Comparison of ENCODE assay signal across 9 cellular contexts in the genomic region with DNA sequence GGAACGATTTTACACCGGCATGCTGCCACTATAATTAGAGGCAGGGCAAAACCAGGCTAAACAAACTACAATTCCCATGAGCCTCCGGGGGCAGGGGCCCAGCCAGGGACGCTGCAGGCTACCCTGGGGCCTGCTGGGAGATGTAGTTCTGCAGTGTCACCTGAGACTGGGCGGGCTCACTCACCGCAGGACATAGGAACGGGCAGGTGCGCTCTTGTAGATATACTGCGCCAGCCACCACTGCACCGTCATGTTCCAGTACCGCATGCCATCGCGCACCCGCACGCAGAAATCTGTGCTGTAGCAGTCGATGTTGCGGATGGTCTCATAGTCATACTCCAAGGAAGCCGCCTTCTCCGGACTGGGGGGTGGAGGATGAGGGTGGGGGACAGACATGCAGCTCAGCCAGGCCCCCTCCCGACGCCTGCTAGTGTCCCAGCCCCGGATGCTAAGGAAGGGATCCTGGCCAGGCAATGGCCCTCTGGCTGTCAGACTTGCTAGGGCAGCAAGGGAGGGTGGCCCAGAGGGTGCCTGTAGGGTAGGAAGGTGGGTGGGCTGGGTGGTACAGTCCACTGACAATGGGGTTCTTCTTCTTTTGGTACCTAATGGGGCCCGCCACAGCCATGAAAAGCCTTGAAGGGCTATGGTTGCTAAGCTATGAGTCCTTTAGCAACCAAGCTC. TPM values are rescaled to one million over a fixed set of nuclear protein-coding genes. Genes with fewer than 3 reads are reported as not detected.
DNase-seq lines count a peak whose midpoint lies in the region; ATAC-seq, FAIRE-seq and TF ChIP-seq lines count a peak whose summit lies in the region.
"Had no signal": no experiment of that assay in that cellular context is flagged by ENCODE, and none has a peak within 500 bp of the region (broad histone marks: within the 10 kb centered on the region; RNA-seq: fewer than 3 reads in every experiment).

No MANE protein-coding gene starts in this region.

- TF ChIP-seq POLR2A in A549 (IDR thresholded peaks at IDR 0.05; ENCODE audit: low read length): no peak

- H3K4me3 Mint-ChIP-seq in activated B cell treated with CpG ODN at 0.5 μM for 24 hours: no peak overlapping the region

- no peak overlapping the region for H3K27ac Mint-ChIP-seq in activated B cell treated with CpG ODN at 0.5 μM for 24 hours

- TF ChIP-seq EP300 in A549 (IDR thresholded peaks at IDR 0.05): no peak

- no peaks in the 10 kb centered on the region for H3K27me3 Mint-ChIP-seq in activated B cell treated with CpG ODN at 0.5 μM for 24 hours

- in situ Hi-C loops in GM23248 (cut with MboI): no loop called here

- peaks cover 16% of the 10 kb centered on the region; the same call in 1 of the 2 replicates for H3K36me3 ChIP-seq in GM23248 (ENCODE audit: low read depth)
- H3K36me3 ChIP-seq in kidney (ENCODE audit: control insufficient read depth in 1 of 2, insufficient read depth in 2 of 2, low read length in 2 of 2): no peaks in the 10 kb centered on the region

- H3K79me2 ChIP-seq in GM23248 (ENCODE audit: insufficient read depth): no peaks in the 10 kb centered on the region

- H3K4me1 ChIP-seq in A549 (no peaks in the 10 kb centered on the region), GM23248 (ENCODE audit: insufficient read depth) (no peaks in the 10 kb centered on the region), kidney (ENCODE audit: control insufficient read depth in 1 of 2, insufficient read depth in 1 of 2, low read depth in 1 of 2, low read length in 2 of 2) (peaks cover 0 to 4% of the 10 kb centered on the region in 2 donors)

- no peaks in the 10 kb centered on the region for H3K27me3 ChIP-seq in GM23248 (replicated peaks; ENCODE audit: insufficient read depth)

- H3K4me2 ChIP-seq in A549: no peak overlapping the region
- H3K4me2 ChIP-seq in GM23248 (ENCODE audit: unreplicated experiment): no peak overlapping the region

- no peak for DNase-seq in A549 (ENCODE audit: low read depth in 1 of 2, low spot score in 1 of 2)
- DNase-seq in GM23248: peak; percentile 30
- no peak for DNase-seq in activated B cell treated with CpG ODN at 0.5 μM for 24 hours
- DNase-seq in kidney: peak; percentile 78
- no peak for DNase-seq in SKM-1 (lab: John Stamatoyannopoulos, UW; ENCODE audit: unreplicated experiment)
- DNase-seq in NCI-H524 treated with DMSO at 0.1 percent for 48 hours (lab: John Stamatoyannopoulos, UW): no peak
- no peak for DNase-seq in medulla oblongata (ENCODE audit: extremely low spot score)

- 83% methylated on average over 23 of the region's 23 CpGs for WGBS in A549 (ENCODE audit: missing lambda C conversion rate)
- WGBS in GM23248 (ENCODE audit: low coverage in 1 of 2, low lambda C conversion rate in 2 of 2, missing lambda C conversion rate in 2 of 2), 2 experiments: 78 to 82% methylated on average over 22 to 23 of the region's 23 CpGs

- H3K9me3 Mint-ChIP-seq in activated B cell treated with CpG ODN at 0.5 μM for 24 hours: no peaks in the 10 kb centered on the region

- no peak overlapping the region for H3K4me3 ChIP-seq in A549
- no peak overlapping the region for H3K4me3 ChIP-seq in GM23248
- no peak overlapping the region for H3K4me3 ChIP-seq in kidney (ENCODE audit: low read length in 2 of 2)

- TF ChIP-seq CTCF in A549 (IDR thresholded peaks at IDR 0.05) (no peak), activated B cell treated with CpG ODN at 0.5 μM for 24 hours (IDR thresholded peaks at IDR 0.05) (no peak), kidney (IDR thresholded peaks at IDR 0.05; ENCODE audit: borderline replicate concordance, extremely low read depth, insufficient read depth) (no peak)

- H3K36me3 Mint-ChIP-seq in activated B cell treated with CpG ODN at 0.5 μM for 24 hours (ENCODE audit: low read depth): peaks cover 13% of the 10 kb centered on the region

- TF ChIP-seq RAD21 in A549 (conservative IDR thresholded peaks at IDR 0.05 in 1 of 2, IDR thresholded peaks at IDR 0.05 in 1 of 2): no peak

- intact Hi-C loops in activated B cell treated with CpG ODN at 0.5 μM for 24 hours (cut with micrococcal nuclease) (no loop called here), kidney (cut with DNase I) (loop anchor here (10.0 kb wide), 1 partner anchor 56 kb away; no protein-coding TSS in a partner anchor)

- no peak overlapping the region for H2AFZ ChIP-seq in GM23248

- CTCF ChIA-PET in A549 (lab: Yijun Ruan, JAX): interaction anchor here (0.7 to 17.2 kb wide), 7 partner anchors 7 to 212 kb away, joined by 3 to 295 read pairs (median 4); a partner anchor contains a TSS
- CTCF ChIA-PET in activated B cell treated with CpG ODN at 0.5 μM for 24 hours (lab: Charles Lee): no interaction called here

- ATAC-seq in A549: peak; percentile 67 to 79
- peak; percentile 94 for ATAC-seq in activated B cell treated with CpG ODN at 0.5 μM for 24 hours (ENCODE audit: low read depth)
- ATAC-seq in HG03135 (IDR thresholded peaks at IDR 0.05; ENCODE audit: unreplicated experiment): no peak

- no peaks in the 10 kb centered on the region for H4K20me1 ChIP-seq in GM23248 (ENCODE audit: insufficient read depth)

- no peaks in the 10 kb centered on the region for H3K9me2 ChIP-seq in GM23248 (ENCODE audit: insufficient read depth)

- POLR2A ChIA-PET in A549 (lab: Yijun Ruan, JAX) (interaction anchor here (3.3 kb wide), 1 partner anchor 11 kb away, joined by 19 read pairs; a partner anchor contains a TSS), activated B cell treated with CpG ODN at 0.5 μM for 24 hours (lab: Charles Lee) (no interaction called here)

- no peaks in the 10 kb centered on the region for H3K9me3 ChIP-seq in A549
- no peaks in the 10 kb centered on the region for H3K9me3 ChIP-seq in GM23248 (ENCODE audit: low read depth)
- no peaks in the 10 kb centered on the region for H3K9me3 ChIP-seq in kidney (ENCODE audit: control insufficient read depth in 1 of 2, low read length in 2 of 2)

- FAIRE-seq in A549 (lab: Jason Lieb, UNC): no peak
- FAIRE-seq in kidney (lab: Jason Lieb, UNC): no peak

- H3K27ac ChIP-seq in A549 (no peak overlapping the region), GM23248 (no peak overlapping the region), kidney (ENCODE audit: low read depth in 2 of 2, low read length in 2 of 2) (no peak overlapping the region)

- no peaks in the 10 kb centered on the region; the same call in 1 of the 2 replicates for H3F3A ChIP-seq in GM23248 (ENCODE audit: insufficient read depth)

- peaks cover 4% of the 10 kb centered on the region for H3K4me1 Mint-ChIP-seq in activated B cell treated with CpG ODN at 0.5 μM for 24 hours

- H3K9ac ChIP-seq in GM23248 (no peak overlapping the region), kidney (ENCODE audit: low read length in 2 of 2) (no peak overlapping the region)

RNA-seq across cellular contexts. Expression of a gene that starts 5.8 kb away (rescaled TPM):
- polyA plus RNA-seq in A549 (2011; rRNA removed): 0.61 and 0.84 TPM in 2 replicates
- 0.93 and 1.1 TPM in 2 replicates for polyA plus RNA-seq in A549 (2012; cell fraction: cytosol; rRNA removed)
- polyA plus RNA-seq in A549 (2012; cell fraction: nucleus; rRNA removed): 2.6 and 2.9 TPM in 2 replicates
- 0.85 to 1.5 TPM (median 1.2 TPM) in 3 replicates for polyA plus RNA-seq in A549 (2017; fragmentation: RNase III; extraction: RNeasy Plus Mini Kit Qiagen cat#74134 plus additional on column Dnase treatment)
- polyA minus RNA-seq in A549 (2011; rRNA and poly(A)+ RNA removed): 0.15 and 0.29 TPM in 2 replicates
- not detected in 2 replicates for total RNA-seq in GM23248 (2014; rRNA removed; shearing (Covaris generic))
- polyA plus RNA-seq in GM23248 (2016; fragmentation: Nextera tagmentation; extraction: Ambion mirVana): 0.18 TPM in 1 of 2 replicates, not detected in the other
- not detected in 2 replicates for total RNA-seq in activated B cell treated with CpG ODN at 0.5 μM for 24 hours
- 98.9 TPM for total RNA-seq in kidney
- polyA plus RNA-seq in kidney (ENCODE audit: insufficient read depth, low read depth, low replicate concordance): 64.6 TPM
- total RNA-seq: glomerular endothelial cell had no signal

RNA-seq across cellular contexts. Expression of a gene that starts 10.7 kb away (rescaled TPM):
- polyA plus RNA-seq in A549 (2011; rRNA removed): 42.1 and 52.4 TPM in 2 replicates
- polyA plus RNA-seq in A549 (2012; cell fraction: cytosol; rRNA removed): 81.6 and 121 TPM in 2 replicates
- polyA plus RNA-seq in A549 (2012; cell fraction: nucleus; rRNA removed): 201 and 292 TPM in 2 replicates
- 129 to 142 TPM (median 133 TPM) in 3 replicates for polyA plus RNA-seq in A549 (2017; fragmentation: RNase III; extraction: RNeasy Plus Mini Kit Qiagen cat#74134 plus additional on column Dnase treatment)
- 29.0 and 46.8 TPM in 2 replicates for polyA minus RNA-seq in A549 (2011; rRNA and poly(A)+ RNA removed)
- 109 and 157 TPM in 2 replicates for total RNA-seq in GM23248 (2014; rRNA removed; shearing (Covaris generic))
- 133 and 144 TPM in 2 replicates for polyA plus RNA-seq in GM23248 (2016; fragmentation: Nextera tagmentation; extraction: Ambion mirVana)
- total RNA-seq in activated B cell treated with CpG ODN at 0.5 μM for 24 hours: 15.2 and 21.4 TPM in 2 replicates
- 64.4 TPM for total RNA-seq in kidney
- polyA plus RNA-seq in kidney (ENCODE audit: insufficient read depth, low read depth, low replicate concordance): 41.6 TPM

RNA-seq across cellular contexts. Expression of a gene that starts 12.4 kb away (rescaled TPM):
- 53.4 and 61.1 TPM in 2 replicates for polyA plus RNA-seq in A549 (2011; rRNA removed)
- polyA plus RNA-seq in A549 (2012; cell fraction: cytosol; rRNA removed): 140 and 185 TPM in 2 replicates
- polyA plus RNA-seq in A549 (2012; cell fraction: nucleus; rRNA removed): 146 and 170 TPM in 2 replicates
- polyA plus RNA-seq in A549 (2017; fragmentation: RNase III; extraction: RNeasy Plus Mini Kit Qiagen cat#74134 plus additional on column Dnase treatment): 79.0 to 90.9 TPM (median 87.7 TPM) in 3 replicates
- polyA minus RNA-seq in A549 (2011; rRNA and poly(A)+ RNA removed): 41.8 and 48.8 TPM in 2 replicates
- total RNA-seq in GM23248 (2014; rRNA removed; shearing (Covaris generic)): 102 and 105 TPM in 2 replicates
- polyA plus RNA-seq in GM23248 (2016; fragmentation: Nextera tagmentation; extraction: Ambion mirVana): 90.0 TPM in 2 replicates
- 15.0 and 19.4 TPM in 2 replicates for total RNA-seq in activated B cell treated with CpG ODN at 0.5 μM for 24 hours
- 33.8 TPM for total RNA-seq in kidney
- 51.0 TPM for polyA plus RNA-seq in kidney (ENCODE audit: insufficient read depth, low read depth, low replicate concordance)

RNA-seq across cellular contexts. Expression of a gene that starts 19.2 kb away (rescaled TPM):
- polyA plus RNA-seq in A549 (2011; rRNA removed) (6.8 and 13.3 TPM in 2 replicates), A549 (2017; fragmentation: RNase III; extraction: RNeasy Plus Mini Kit Qiagen cat#74134 plus additional on column Dnase treatment) (11.1 to 13.9 TPM (median 13.8 TPM) in 3 replicates), GM23248 (2016; fragmentation: Nextera tagmentation; extraction: Ambion mirVana) (10.2 and 10.9 TPM in 2 replicates), kidney (ENCODE audit: insufficient read depth, low read depth, low replicate concordance) (12.2 TPM)
- 6.9 and 8.1 TPM in 2 replicates for polyA plus RNA-seq in A549 (2012; cell fraction: cytosol; rRNA removed)
- polyA plus RNA-seq in A549 (2012; cell fraction: nucleus; rRNA removed): 4.8 and 5.1 TPM in 2 replicates
- polyA minus RNA-seq in A549 (2011; rRNA and poly(A)+ RNA removed): 1.1 and 1.2 TPM in 2 replicates
- 6.6 and 6.9 TPM in 2 replicates for total RNA-seq in GM23248 (2014; rRNA removed; shearing (Covaris generic))
- total RNA-seq in activated B cell treated with CpG ODN at 0.5 μM for 24 hours (8.3 and 8.4 TPM in 2 replicates), kidney (8.0 TPM)

RNA-seq across cellular contexts. Expression of a gene that starts 21.9 kb away (rescaled TPM):
- polyA plus RNA-seq in A549 (2011; rRNA removed) (1,440 and 1,504 TPM in 2 replicates), A549 (2017; fragmentation: RNase III; extraction: RNeasy Plus Mini Kit Qiagen cat#74134 plus additional on column Dnase treatment) (1,990 to 2,154 TPM (median 2,057 TPM) in 3 replicates), GM23248 (2016; fragmentation: Nextera tagmentation; extraction: Ambion mirVana) (395 and 404 TPM in 2 replicates), kidney (ENCODE audit: insufficient read depth, low read depth, low replicate concordance) (2,020 TPM)
- 3,796 and 3,897 TPM in 2 replicates for polyA plus RNA-seq in A549 (2012; cell fraction: cytosol; rRNA removed)
- 2,499 and 2,687 TPM in 2 replicates for polyA plus RNA-seq in A549 (2012; cell fraction: nucleus; rRNA removed)
- polyA minus RNA-seq in A549 (2011; rRNA and poly(A)+ RNA removed): 521 and 525 TPM in 2 replicates
- total RNA-seq in GM23248 (2014; rRNA removed; shearing (Covaris generic)): 1,319 and 1,498 TPM in 2 replicates
- total RNA-seq in activated B cell treated with CpG ODN at 0.5 μM for 24 hours (1,946 and 2,185 TPM in 2 replicates), kidney (1,209 TPM)

Comparison
In these comparisons a context has a peak if more than half of its experiments do, and no peak if none do; other contexts are left out.
1. DNase-seq: peak in GM23248 (single experiment) and kidney (single experiment); none in A549 (0 of 2), activated B cell treated with CpG ODN at 0.5 μM for 24 hours (single experiment), SKM-1 (single experiment), NCI-H524 treated with DMSO at 0.1 percent for 48 hours (single experiment) and medulla oblongata (single experiment).
2. RNA of a gene that starts 5.8 kb away (total RNA-seq): 98.9 TPM in kidney (single experiment); not detected in GM23248 and not detected in activated B cell treated with CpG ODN at 0.5 μM for 24 hours; every median in the first group is over 10 times any median in the second.